ENCODE assay signal across 27 cellular contexts in the genomic region with DNA sequence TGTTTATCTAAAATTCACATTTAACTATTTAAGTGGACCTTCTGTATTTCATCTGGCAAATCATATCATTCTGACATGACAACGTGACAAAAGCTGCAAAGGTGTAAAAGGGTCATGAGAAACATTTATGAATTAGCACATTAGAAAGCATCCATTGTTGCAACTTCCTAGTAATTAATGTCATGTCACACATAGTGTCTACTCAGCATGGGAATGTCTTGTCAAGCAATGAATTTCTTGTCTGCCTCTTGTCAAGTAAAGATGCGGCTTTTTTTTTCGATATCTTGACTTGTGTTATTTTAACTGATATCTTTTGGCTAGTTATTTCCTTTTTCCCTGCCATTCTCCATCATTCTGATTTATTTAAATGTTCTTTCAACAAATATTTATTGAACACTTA.
"Had no signal": no experiment of that assay in that cellular context is flagged by ENCODE, and none has a peak within 500 bp of the region (broad histone marks: within the 10 kb centered on the region; RNA-seq: fewer than 3 reads in every experiment).

No MANE protein-coding gene starts in this region.

- ATAC-seq: stimulated activated effector memory CD8-positive, alpha-beta T cell treated with anti-CD3 and anti-CD28 coated beads, Interleukin-12 subunit alpha, Interleukin-12 subunit beta, amount 100 ng/mL, for 72 hours; stimulated activated memory B cell treated with anti-CD40 and anti-IgM and Interleukin-4, amounts not matched to agents 10 μg/mL and 1 μg/mL and 100 μg/mL, for 72 hours; stimulated activated naive B cell treated with anti-CD40 and anti-IgM and Interleukin-4, amounts not matched to agents 10 μg/mL and 1 μg/mL and 100 μg/mL, for 72 hours; stimulated activated naive CD8-positive, alpha-beta T cell treated with anti-CD3 and anti-CD28 coated beads, Interleukin-15, amount 100 ng/mL, for 72 hours; stimulated activated naive CD8-positive, alpha-beta T cell treated with anti-CD3 and anti-CD28 coated beads, Interleukin-15, Interleukin-2, amounts not matched to agents 100 U/mL and 50 U/mL, for 24 hours; upper lobe of right lung had no signal

- H3K27me3 ChIP-seq: stomach, suprapubic skin, testis, thyroid gland, tibial artery, tibial nerve, transverse colon, upper lobe of left lung, upper lobe of right lung, uterus, vagina had no signal

- H3K36me3 ChIP-seq: stomach, suprapubic skin, thoracic aorta, thyroid gland, tibial artery, tibial nerve, transverse colon, upper lobe of left lung, upper lobe of right lung, uterus, vagina had no signal

- H3K4me1 ChIP-seq: stomach, suprapubic skin, testis, thyroid gland, tibial artery, tibial nerve, transverse colon, upper lobe of left lung, upper lobe of right lung, uterus, vagina had no signal

- H3K27ac ChIP-seq: stomach, suprapubic skin, testis, thoracic aorta, thyroid gland, tibial artery, tibial nerve, transverse colon, upper lobe of left lung, upper lobe of right lung, uterus, vagina had no signal

- H3K4me3 ChIP-seq: stomach, suprapubic skin, testis, thoracic aorta, thyroid gland, tibial artery, tibial nerve, transverse colon, upper lobe of left lung, upper lobe of right lung, uterus, vagina had no signal

- FAIRE-seq: urothelium cell line had no signal

- H3K9me3 ChIP-seq: stomach, suprapubic skin, testis, thoracic aorta, thyroid gland, tibial artery, tibial nerve, transverse colon, upper lobe of left lung, upper lobe of right lung, uterus, vagina had no signal

- DNase-seq: stimulated activated CD4-positive, alpha-beta T cell treated with anti-CD3 and anti-CD28 coated beads, Interleukin-2, amount 100 ng/mL, for 48 hours; stimulated activated CD4-positive, alpha-beta T cell treated with anti-CD3 and anti-CD28 coated beads, Interleukin-4, amount 100 ng/mL, for 1 hour; stimulated activated CD4-positive, alpha-beta T cell treated with anti-CD3 and anti-CD28 coated beads, Interleukin-4, amount 100 ng/mL, for 24 hours; stimulated activated CD4-positive, alpha-beta T cell treated with anti-CD3 and anti-CD28 coated beads, Interleukin-4, amount 100 ng/mL, for 4 hours; stimulated activated CD8-positive, alpha-beta memory T cell treated with anti-CD3 and anti-CD28 coated beads, Interleukin-4, amount 100 ng/mL, for 48 hours; stimulated activated naive B cell treated with anti-CD40 and anti-IgM and Interleukin-4, amounts not matched to agents 10 μg/mL and 1 μg/mL and 100 μg/mL, for 72 hours; stimulated activated naive CD4-positive, alpha-beta T cell; stimulated activated naive CD4-positive, alpha-beta T cell treated with Interleukin-2 at 50 U/mL for 16 hours; stimulated activated naive CD8-positive, alpha-beta T cell treated with anti-CD3 and anti-CD28 coated beads, Interleukin-15, amount 100 ng/mL, for 72 hours; stimulated activated naive CD8-positive, alpha-beta T cell treated with anti-CD3 and anti-CD28 coated beads, Interleukin-15, Interleukin-2, amounts not matched to agents 100 U/mL and 50 U/mL, for 24 hours; stomach; substantia nigra; testis; thyroid gland; tibial artery; transverse colon; trophoblast cell; upper lobe of left lung; upper lobe of right lung; uterus had no signal
